In the genomic region with DNA sequence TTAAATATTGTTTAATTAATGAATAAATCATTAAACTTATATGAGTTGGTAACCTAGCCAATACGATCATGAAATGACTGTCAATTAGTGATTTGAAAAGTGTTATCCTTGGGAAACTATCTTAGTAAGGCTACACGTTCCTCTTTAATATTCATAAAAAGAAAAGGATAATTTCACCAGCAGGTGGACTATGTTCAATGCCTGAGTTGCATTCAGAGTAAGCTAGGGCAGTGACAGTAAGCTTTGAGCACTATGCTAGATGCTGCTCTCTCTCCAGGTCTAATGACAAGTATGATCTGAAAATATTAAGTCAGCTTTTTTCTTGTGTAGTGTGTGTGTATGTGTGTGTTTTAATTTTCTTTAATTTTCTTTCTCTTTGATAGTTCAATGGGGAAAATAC, we compare ENCODE assay signal across 20 cellular contexts.
DNase-seq lines count a peak whose midpoint lies in the region; ATAC-seq and TF ChIP-seq lines count a peak whose summit lies in the region.
"Had no signal": no experiment of that assay in that cellular context is flagged by ENCODE, and none has a peak within 500 bp of the region (broad histone marks: within the 10 kb centered on the region; RNA-seq: fewer than 3 reads in every experiment).

No MANE protein-coding gene starts in this region.

- TF ChIP-seq CTCF in VCaP (conservative IDR thresholded peaks at IDR 0.05) (peak; percentile 70), nephron (IDR thresholded peaks at IDR 0.05; ENCODE audit: unreplicated experiment in 3 of 3) (peak in 2 of 3 experiments; percentile 16 to 26)

- peaks cover 10% of the 10 kb centered on the region for H3K9me3 Mint-ChIP-seq in nephron

- H3K27ac ChIP-seq in VCaP = no peak overlapping the region
- H3K27ac ChIP-seq: heart left ventricle, neural progenitor cell, PC-9, stomach, vagina had no signal

- no peaks in the 10 kb centered on the region for H3K36me3 Mint-ChIP-seq in nephron (ENCODE audit: low read depth)
- H3K36me3 Mint-ChIP-seq: activated naive CD4-positive, alpha-beta T cell treated with anti-CD3 and anti-CD28 coated beads, Interleukin-2, amount 10 ng/mL, durations not matched to agents 7 days and 5 days; CD8-positive, alpha-beta T cell; neural progenitor cell had no signal

- peak; percentile 25; the same call in 1 of the 2 replicates for TF ChIP-seq RAD21 in Ishikawa (IDR thresholded peaks at IDR 0.05; ENCODE audit: low read depth)

- DNase-seq in NCI-H748 (lab: John Stamatoyannopoulos, UW; ENCODE audit: unreplicated experiment) (peak; percentile 5), NCI-H748 treated with DMSO at 0.1 percent for 48 hours (lab: John Stamatoyannopoulos, UW) (no peak), nucleus accumbens (lab: John Stamatoyannopoulos, UW) (no peak)
- no peak for DNase-seq in NK-92 treated with Interleukin-12 subunit alpha and Interleukin-12 subunit beta, amount 100 ng/mL, for 24 hours (lab: John Stamatoyannopoulos, UW)
- DNase-seq: activated CD4-positive, alpha-beta T cell treated with anti-CD3 and anti-CD28 coated beads, Interleukin-2, amount 50 U/mL, for 1 hour; activated naive CD4-positive, alpha-beta T cell treated with anti-CD3 and anti-CD28 coated beads, Interleukin-2, amount 10 ng/mL, durations not matched to agents 7 days and 5 days; CD8-positive, alpha-beta T cell; heart left ventricle; islet precursor cell; NCI-H187; NCI-H524; PC-9; retina; stomach had no signal

- no peaks in the 10 kb centered on the region for H3K27me3 Mint-ChIP-seq in nephron (ENCODE audit: low read depth)
- H3K27me3 Mint-ChIP-seq: activated naive CD4-positive, alpha-beta T cell treated with anti-CD3 and anti-CD28 coated beads, Interleukin-2, amount 10 ng/mL, durations not matched to agents 7 days and 5 days had no signal

- TF ChIP-seq EP300 in Ishikawa (IDR thresholded peaks at IDR 0.05; ENCODE audit: borderline replicate concordance) = no peak

- H3K4me1 Mint-ChIP-seq in nephron = no peaks in the 10 kb centered on the region
- H3K4me1 Mint-ChIP-seq: activated naive CD4-positive, alpha-beta T cell treated with anti-CD3 and anti-CD28 coated beads, Interleukin-2, amount 10 ng/mL, durations not matched to agents 7 days and 5 days; neural progenitor cell had no signal

- no peak overlapping the region for H3K27ac Mint-ChIP-seq in nephron
- H3K27ac Mint-ChIP-seq: activated naive CD4-positive, alpha-beta T cell treated with anti-CD3 and anti-CD28 coated beads, Interleukin-2, amount 10 ng/mL, durations not matched to agents 7 days and 5 days; CD8-positive, alpha-beta T cell; neural progenitor cell had no signal

- H3K4me3 Mint-ChIP-seq in nephron = no peak overlapping the region
- H3K4me3 Mint-ChIP-seq: activated naive CD4-positive, alpha-beta T cell treated with anti-CD3 and anti-CD28 coated beads, Interleukin-2, amount 10 ng/mL, durations not matched to agents 7 days and 5 days; CD8-positive, alpha-beta T cell; neural progenitor cell had no signal

- ATAC-seq in GM18870 (IDR thresholded peaks at IDR 0.05; ENCODE audit: unreplicated experiment) = no peak
- ATAC-seq: CD8-positive, alpha-beta T cell; heart left ventricle had no signal

TF ChIP-seq in Ishikawa, 13 proteins besides CTCF, POLR2A, EP300 and RAD21:
- TF ChIP-seq TAF1 (IDR thresholded peaks at IDR 0.05; ENCODE audit: low read depth) (no peak), USF1 (IDR thresholded peaks at IDR 0.05) (no peak), NFIC (IDR thresholded peaks at IDR 0.05) (no peak), ZBTB7A (IDR thresholded peaks at IDR 0.05; ENCODE audit: low read depth) (no peak), CREB1 (IDR thresholded peaks at IDR 0.05; ENCODE audit: low read depth) (no peak), YY1 (IDR thresholded peaks at IDR 0.05; ENCODE audit: low read depth) (no peak), EGR1 (IDR thresholded peaks at IDR 0.05) (no peak), CEBPB (IDR thresholded peaks at IDR 0.05) (no peak)
- TF ChIP-seq, protein P1, sequence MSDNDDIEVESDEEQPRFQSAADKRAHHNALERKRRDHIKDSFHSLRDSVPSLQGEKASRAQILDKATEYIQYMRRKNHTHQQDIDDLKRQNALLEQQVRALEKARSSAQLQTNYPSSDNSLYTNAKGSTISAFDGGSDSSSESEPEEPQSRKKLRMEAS (IDR thresholded peaks at IDR 0.05) = no peak
- TF ChIP-seq, protein P2, sequence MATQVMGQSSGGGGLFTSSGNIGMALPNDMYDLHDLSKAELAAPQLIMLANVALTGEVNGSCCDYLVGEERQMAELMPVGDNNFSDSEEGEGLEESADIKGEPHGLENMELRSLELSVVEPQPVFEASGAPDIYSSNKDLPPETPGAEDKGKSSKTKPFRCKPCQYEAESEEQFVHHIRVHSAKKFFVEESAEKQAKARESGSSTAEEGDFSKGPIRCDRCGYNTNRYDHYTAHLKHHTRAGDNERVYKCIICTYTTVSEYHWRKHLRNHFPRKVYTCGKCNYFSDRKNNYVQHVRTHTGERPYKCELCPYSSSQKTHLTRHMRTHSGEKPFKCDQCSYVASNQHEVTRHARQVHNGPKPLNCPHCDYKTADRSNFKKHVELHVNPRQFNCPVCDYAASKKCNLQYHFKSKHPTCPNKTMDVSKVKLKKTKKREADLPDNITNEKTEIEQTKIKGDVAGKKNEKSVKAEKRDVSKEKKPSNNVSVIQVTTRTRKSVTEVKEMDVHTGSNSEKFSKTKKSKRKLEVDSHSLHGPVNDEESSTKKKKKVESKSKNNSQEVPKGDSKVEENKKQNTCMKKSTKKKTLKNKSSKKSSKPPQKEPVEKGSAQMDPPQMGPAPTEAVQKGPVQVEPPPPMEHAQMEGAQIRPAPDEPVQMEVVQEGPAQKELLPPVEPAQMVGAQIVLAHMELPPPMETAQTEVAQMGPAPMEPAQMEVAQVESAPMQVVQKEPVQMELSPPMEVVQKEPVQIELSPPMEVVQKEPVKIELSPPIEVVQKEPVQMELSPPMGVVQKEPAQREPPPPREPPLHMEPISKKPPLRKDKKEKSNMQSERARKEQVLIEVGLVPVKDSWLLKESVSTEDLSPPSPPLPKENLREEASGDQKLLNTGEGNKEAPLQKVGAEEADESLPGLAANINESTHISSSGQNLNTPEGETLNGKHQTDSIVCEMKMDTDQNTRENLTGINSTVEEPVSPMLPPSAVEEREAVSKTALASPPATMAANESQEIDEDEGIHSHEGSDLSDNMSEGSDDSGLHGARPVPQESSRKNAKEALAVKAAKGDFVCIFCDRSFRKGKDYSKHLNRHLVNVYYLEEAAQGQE (IDR thresholded peaks at IDR 0.05; ENCODE audit: low read depth) = no peak
